ENCODE assay signal across 24 cellular contexts in genomic region chr6:44974511-44974910, GRCh38.
DNase-seq lines count a peak whose midpoint lies in the region; ATAC-seq and TF ChIP-seq lines count a peak whose summit lies in the region.
"Had no signal": no experiment of that assay in that cellular context is flagged by ENCODE, and none has a peak within 500 bp of the region (broad histone marks: within the 10 kb centered on the region; RNA-seq: fewer than 3 reads in every experiment).

No MANE protein-coding gene starts in this region.

- no peak for ATAC-seq in activated CD8-positive, alpha-beta T cell treated with anti-CD3 and anti-CD28 coated beads for 36 hours
- ATAC-seq in activated CD8-positive, alpha-beta T cell treated with anti-CD3 and anti-CD28 coated beads, Interleukin-2, amount 10 ng/mL, durations not matched to agents 7 days and 5 days = no peak
- ATAC-seq in CD4-positive, alpha-beta T cell (ENCODE audit: poor library complexity) = no peak
- no peak for ATAC-seq in activated T-helper 17 cell treated with anti-CD3 and anti-CD28 coated beads, Interleukin-2, amount 50 U/mL, for 72 hours (replicated peaks)
- peak; percentile 85 for ATAC-seq in left ventricle myocardium superior
- ATAC-seq: Panc1 had no signal

- DNase-seq in activated CD8-positive, alpha-beta T cell treated with anti-CD3 and anti-CD28 coated beads for 36 hours = no peak
- no peak for DNase-seq in activated CD8-positive, alpha-beta T cell treated with anti-CD3 and anti-CD28 coated beads, Interleukin-2, amount 10 ng/mL, durations not matched to agents 7 days and 5 days
- DNase-seq in CD4-positive, alpha-beta T cell = no peak
- DNase-seq in left ventricle myocardium superior (no peak), testis (no peak), NCI-H524 (lab: John Stamatoyannopoulos, UW) (no peak), NCI-H2107 treated with DMSO at 0.1 percent for 48 hours (lab: John Stamatoyannopoulos, UW; ENCODE audit: unreplicated experiment) (no peak)
- DNase-seq: ACHN; Calu3; CD8-positive, alpha-beta memory T cell; GOT3; HCEC 1CT; NCI-H1105; NCI-H146; NCI-H2029; NCI-H226; NCI-H510A treated with DMSO at 0.1 percent for 48 hours; NCI-H774; NK-92 treated with Interleukin-12 subunit alpha and Interleukin-12 subunit beta, amount 100 ng/mL, for 24 hours; SJCRH30 had no signal

- H3K4me1 Mint-ChIP-seq in activated CD8-positive, alpha-beta T cell treated with anti-CD3 and anti-CD28 coated beads for 36 hours (ENCODE audit: low read depth) = peaks cover 55% of the 10 kb centered on the region
- H3K4me1 Mint-ChIP-seq in activated CD8-positive, alpha-beta T cell treated with anti-CD3 and anti-CD28 coated beads, Interleukin-2, amount 10 ng/mL, durations not matched to agents 7 days and 5 days (ENCODE audit: low read depth) = peaks cover 20% of the 10 kb centered on the region
- peaks cover 64% of the 10 kb centered on the region for H3K4me1 Mint-ChIP-seq in CD4-positive, alpha-beta T cell (ENCODE audit: low read depth)
- H3K4me1 Mint-ChIP-seq in activated T-helper 17 cell treated with anti-CD3 and anti-CD28 coated beads, Interleukin-2, amount 50 U/mL, for 72 hours = peaks cover 27% of the 10 kb centered on the region

- no peaks in the 10 kb centered on the region for H3K36me3 ChIP-seq in testis (ENCODE audit: low read depth, missing control alignments)
- H3K36me3 ChIP-seq: SJCRH30 had no signal

- H3K27ac Mint-ChIP-seq in activated CD8-positive, alpha-beta T cell treated with anti-CD3 and anti-CD28 coated beads for 36 hours = peak overlapping the region; percentile 73
- no peak overlapping the region for H3K27ac Mint-ChIP-seq in activated CD8-positive, alpha-beta T cell treated with anti-CD3 and anti-CD28 coated beads, Interleukin-2, amount 10 ng/mL, durations not matched to agents 7 days and 5 days
- H3K27ac Mint-ChIP-seq in CD4-positive, alpha-beta T cell = peak overlapping the region; percentile 57
- H3K27ac Mint-ChIP-seq in activated T-helper 17 cell treated with anti-CD3 and anti-CD28 coated beads, Interleukin-2, amount 50 U/mL, for 72 hours = peak overlapping the region; percentile 53
- H3K27ac Mint-ChIP-seq: CD8-positive, alpha-beta memory T cell had no signal

- H3K4me3 Mint-ChIP-seq in activated CD8-positive, alpha-beta T cell treated with anti-CD3 and anti-CD28 coated beads for 36 hours = no peak overlapping the region
- no peak overlapping the region for H3K4me3 Mint-ChIP-seq in activated CD8-positive, alpha-beta T cell treated with anti-CD3 and anti-CD28 coated beads, Interleukin-2, amount 10 ng/mL, durations not matched to agents 7 days and 5 days
- H3K4me3 Mint-ChIP-seq in CD4-positive, alpha-beta T cell = no peak overlapping the region
- H3K4me3 Mint-ChIP-seq in activated T-helper 17 cell treated with anti-CD3 and anti-CD28 coated beads, Interleukin-2, amount 50 U/mL, for 72 hours = no peak overlapping the region
- H3K4me3 Mint-ChIP-seq: CD8-positive, alpha-beta memory T cell had no signal

- H3K4me1 ChIP-seq in testis = no peaks in the 10 kb centered on the region

- peaks cover 25% of the 10 kb centered on the region for H3K9me3 Mint-ChIP-seq in activated CD8-positive, alpha-beta T cell treated with anti-CD3 and anti-CD28 coated beads for 36 hours
- H3K9me3 Mint-ChIP-seq in activated CD8-positive, alpha-beta T cell treated with anti-CD3 and anti-CD28 coated beads, Interleukin-2, amount 10 ng/mL, durations not matched to agents 7 days and 5 days (ENCODE audit: insufficient read depth) = peaks cover 24% of the 10 kb centered on the region
- H3K9me3 Mint-ChIP-seq in CD4-positive, alpha-beta T cell = peaks cover 4% of the 10 kb centered on the region
- no peaks in the 10 kb centered on the region for H3K9me3 Mint-ChIP-seq in activated T-helper 17 cell treated with anti-CD3 and anti-CD28 coated beads, Interleukin-2, amount 50 U/mL, for 72 hours

- intact Hi-C loops in activated CD8-positive, alpha-beta T cell treated with anti-CD3 and anti-CD28 coated beads for 36 hours (cut with micrococcal nuclease) = no loop called here
- intact Hi-C loops in CD4-positive, alpha-beta T cell (cut with DNase I, micrococcal nuclease) = no loop called here
- intact Hi-C loops in left ventricle myocardium superior (cut with micrococcal nuclease) (no loop called here), testis (cut with DNase I; ENCODE audit: low total_unique reads) (no loop called here)

- no peak for TF ChIP-seq POLR2A in testis (IDR thresholded peaks at IDR 0.05)

- H3K27me3 ChIP-seq in CD4-positive, alpha-beta T cell (ENCODE audit: control insufficient read depth, insufficient read depth, low read length) = no peaks in the 10 kb centered on the region
- no peaks in the 10 kb centered on the region for H3K27me3 ChIP-seq in testis
- H3K27me3 ChIP-seq: BLaER1, SJCRH30 had no signal

- CTCF ChIA-PET in activated CD8-positive, alpha-beta T cell treated with anti-CD3 and anti-CD28 coated beads for 36 hours (lab: Charles Lee) = no interaction called here
- CTCF ChIA-PET in activated CD8-positive, alpha-beta T cell treated with anti-CD3 and anti-CD28 coated beads, Interleukin-2, amount 10 ng/mL, durations not matched to agents 7 days and 5 days (lab: Charles Lee) = no interaction called here
- CTCF ChIA-PET in CD4-positive, alpha-beta T cell (lab: Charles Lee) = no interaction called here

- H3K9me3 ChIP-seq in CD4-positive, alpha-beta T cell (ENCODE audit: control insufficient read depth, low read length) = peaks cover 5% of the 10 kb centered on the region
- H3K9me3 ChIP-seq in testis = no peaks in the 10 kb centered on the region
- H3K9me3 ChIP-seq: SJCRH30 had no signal

- WGBS in testis, 2 donors = 36 to 42% methylated on average over 2 of the region's 2 CpGs

- no peak overlapping the region for H3K27ac ChIP-seq in CD4-positive, alpha-beta T cell (ENCODE audit: low read depth, low read length)
- H3K27ac ChIP-seq in testis = no peak overlapping the region
- H3K27ac ChIP-seq: 22Rv1, BLaER1, SJCRH30 had no signal

- POLR2A ChIA-PET in activated CD8-positive, alpha-beta T cell treated with anti-CD3 and anti-CD28 coated beads for 36 hours (lab: Charles Lee) = no interaction called here
- POLR2A ChIA-PET in activated CD8-positive, alpha-beta T cell treated with anti-CD3 and anti-CD28 coated beads, Interleukin-2, amount 10 ng/mL, durations not matched to agents 7 days and 5 days (lab: Charles Lee) = interaction anchor here (1.8 kb wide), 1 partner anchor 403 kb away, joined by 3 read pairs; the partner anchor contains the start of gene SUPT3H
- POLR2A ChIA-PET in CD4-positive, alpha-beta T cell (lab: Charles Lee) = interaction anchor here (1.0 kb wide), 1 partner anchor 9 kb away, joined by 3 read pairs; no protein-coding TSS in a partner anchor

- H3K36me3 Mint-ChIP-seq in activated CD8-positive, alpha-beta T cell treated with anti-CD3 and anti-CD28 coated beads for 36 hours (ENCODE audit: low read depth) = peaks cover 34% of the 10 kb centered on the region
- peaks cover 23% of the 10 kb centered on the region for H3K36me3 Mint-ChIP-seq in activated CD8-positive, alpha-beta T cell treated with anti-CD3 and anti-CD28 coated beads, Interleukin-2, amount 10 ng/mL, durations not matched to agents 7 days and 5 days (ENCODE audit: low read depth)
- peaks cover 5% of the 10 kb centered on the region for H3K36me3 Mint-ChIP-seq in CD4-positive, alpha-beta T cell (ENCODE audit: low read depth)
- H3K36me3 Mint-ChIP-seq in activated T-helper 17 cell treated with anti-CD3 and anti-CD28 coated beads, Interleukin-2, amount 50 U/mL, for 72 hours (ENCODE audit: low read depth) = no peaks in the 10 kb centered on the region

- no peak overlapping the region for H3K4me3 ChIP-seq in testis
- H3K4me3 ChIP-seq: BLaER1, SJCRH30 had no signal

- H3K27me3 Mint-ChIP-seq in activated CD8-positive, alpha-beta T cell treated with anti-CD3 and anti-CD28 coated beads for 36 hours = no peaks in the 10 kb centered on the region
- H3K27me3 Mint-ChIP-seq in activated CD8-positive, alpha-beta T cell treated with anti-CD3 and anti-CD28 coated beads, Interleukin-2, amount 10 ng/mL, durations not matched to agents 7 days and 5 days (ENCODE audit: low read depth) = no peaks in the 10 kb centered on the region
- H3K27me3 Mint-ChIP-seq in CD4-positive, alpha-beta T cell = no peaks in the 10 kb centered on the region
- H3K27me3 Mint-ChIP-seq in activated T-helper 17 cell treated with anti-CD3 and anti-CD28 coated beads, Interleukin-2, amount 50 U/mL, for 72 hours = no peaks in the 10 kb centered on the region
- H3K27me3 Mint-ChIP-seq: CD8-positive, alpha-beta memory T cell had no signal

- TF ChIP-seq CTCF in activated CD8-positive, alpha-beta T cell treated with anti-CD3 and anti-CD28 coated beads for 36 hours (IDR thresholded peaks at IDR 0.05) = no peak
- no peak for TF ChIP-seq CTCF in CD4-positive, alpha-beta T cell (IDR thresholded peaks at IDR 0.05)
- TF ChIP-seq CTCF in testis (IDR thresholded peaks at IDR 0.05) = no peak
